Comparison of ENCODE assay signal across 10 cellular contexts in the genomic region with DNA sequence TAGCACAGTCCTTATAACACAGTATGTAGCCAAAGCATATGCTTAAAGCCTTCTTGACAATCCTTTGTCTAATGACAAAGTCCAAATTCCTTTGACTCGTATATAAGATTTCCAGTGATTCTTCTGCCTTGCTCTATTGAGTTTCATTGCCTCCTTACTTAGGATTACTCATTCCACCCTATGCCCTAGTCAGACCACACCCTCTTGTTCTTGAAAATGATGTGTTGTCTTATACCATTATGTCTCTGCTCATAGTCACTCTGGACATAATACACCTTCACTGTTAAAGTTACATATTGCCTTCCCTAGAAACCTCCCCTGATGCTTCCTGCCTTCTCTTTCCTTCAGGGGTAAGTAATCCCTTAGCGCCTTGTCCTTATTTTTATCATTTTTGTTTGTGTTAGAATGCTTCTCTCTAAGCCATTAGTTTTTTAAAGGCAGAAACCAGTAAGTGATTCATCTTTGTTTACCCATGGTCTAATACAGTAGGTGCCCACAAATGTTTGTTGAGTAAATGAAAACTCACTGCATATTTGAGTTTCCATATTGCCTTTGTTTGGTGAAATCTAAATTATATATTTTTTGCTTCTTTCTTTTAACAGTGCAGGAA. TPM values are rescaled to one million over a fixed set of nuclear protein-coding genes. Genes with fewer than 3 reads are reported as not detected.
DNase-seq lines count a peak whose midpoint lies in the region; ATAC-seq and TF ChIP-seq lines count a peak whose summit lies in the region.
"Had no signal": no experiment of that assay in that cellular context is flagged by ENCODE, and none has a peak within 500 bp of the region (broad histone marks: within the 10 kb centered on the region; RNA-seq: fewer than 3 reads in every experiment).

No MANE protein-coding gene starts in this region.

- CTCF ChIA-PET in RWPE1 (lab: Yijun Ruan, JAX): no interaction called here

- POLR2A ChIA-PET in RWPE1 (lab: Yijun Ruan, JAX; ENCODE audit: low non-redundant PET): no interaction called here

- ATAC-seq in GM18505 (IDR thresholded peaks at IDR 0.05; ENCODE audit: unreplicated experiment) (peak; percentile 64), HG02588 (IDR thresholded peaks at IDR 0.05; ENCODE audit: unreplicated experiment) (peak; percentile 53), lower lobe of right lung (peak; percentile 35 to 69), GM21360 (IDR thresholded peaks at IDR 0.05; ENCODE audit: unreplicated experiment) (no peak), HG03025 (IDR thresholded peaks at IDR 0.05; ENCODE audit: low FRiP score, unreplicated experiment) (no peak)

- no peak for TF ChIP-seq POLR2A in GM18505 (IDR thresholded peaks at IDR 0.05; ENCODE audit: borderline replicate concordance, extremely low read depth, insufficient read depth, insufficient read length)

- no peaks in the 10 kb centered on the region for H3K36me3 ChIP-seq in lower lobe of right lung

- H3K4me1 ChIP-seq in lower lobe of right lung: peaks cover 39% of the 10 kb centered on the region

- intact Hi-C loops in lower lobe of right lung (cut with DNase I) (no loop called here), dorsolateral prefrontal cortex (cut with DNase I) (no loop called here)

- no peak for TF ChIP-seq CTCF in RWPE1 (conservative IDR thresholded peaks at IDR 0.05; ENCODE audit: low read depth)
- no peak for TF ChIP-seq CTCF in lower lobe of right lung (IDR thresholded peaks at IDR 0.05)
- TF ChIP-seq CTCF in dorsolateral prefrontal cortex (IDR thresholded peaks at IDR 0.05 in 54 of 56, conservative IDR thresholded peaks at IDR 0.05 in 2 of 56; ENCODE audit: low read depth in 1 of 56, partially characterized antibody in 56 of 56): no peak

- no peaks in the 10 kb centered on the region for H3K9me3 ChIP-seq in lower lobe of right lung

- H3K27ac ChIP-seq in RWPE1: no peak overlapping the region
- H3K27ac ChIP-seq in lower lobe of right lung: peak overlapping the region; percentile 49
- no peak overlapping the region for H3K27ac ChIP-seq in dorsolateral prefrontal cortex

- no peak overlapping the region for H3K4me3 ChIP-seq in lower lobe of right lung
- H3K4me3 ChIP-seq in dorsolateral prefrontal cortex: no peak overlapping the region

- H3K27me3 ChIP-seq in lower lobe of right lung (ENCODE audit: low read depth): no peaks in the 10 kb centered on the region
- H3K27me3 ChIP-seq in dorsolateral prefrontal cortex: no peaks in the 10 kb centered on the region

- DNase-seq in RWPE1 (ENCODE audit: low spot score): peak; percentile 70
- DNase-seq in lower lobe of right lung: no peak
- no peak for DNase-seq in GM19238 (ENCODE audit: insufficient read length, low spot score)
- DNase-seq in dorsolateral prefrontal cortex: no peak
- DNase-seq: GDM1, hypothalamus had no signal

RNA-seq across cellular contexts. Expression of gene GPD2, which starts 19.3 kb away (rescaled TPM):
- total RNA-seq in lower lobe of right lung (50.4 TPM), dorsolateral prefrontal cortex (10 to 100 TPM; 31.2 to 87.8 (median 46.5) TPM)

Comparison
In these comparisons a context has a peak if more than half of its experiments do, and no peak if none do; other contexts are left out.
1. ATAC-seq: peak in GM18505 (single experiment), HG02588 (single experiment) and lower lobe of right lung (2 of 2); none in GM21360 (single experiment) and HG03025 (single experiment).